In the genomic region with DNA sequence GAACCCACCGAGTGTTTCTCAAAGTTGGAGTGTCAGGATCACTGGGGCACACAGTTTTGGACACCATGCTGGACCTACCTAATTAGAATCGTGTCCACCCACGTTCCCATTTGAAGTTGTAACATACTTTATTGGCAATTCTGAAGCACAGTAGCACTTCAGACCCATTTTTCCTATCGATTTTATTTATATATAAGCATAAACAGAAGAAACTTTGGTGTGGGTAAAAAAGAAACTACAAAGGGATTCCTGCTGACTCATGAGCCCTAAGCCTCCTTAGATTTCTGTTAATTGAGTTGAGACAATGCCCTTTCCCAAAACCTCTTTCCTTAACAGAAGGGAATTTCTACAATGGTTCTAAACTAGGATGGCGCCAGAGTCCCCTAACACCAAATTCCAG, we compare ENCODE assay signal across 22 cellular contexts.
"Had no signal": no experiment of that assay in that cellular context is flagged by ENCODE, and none has a peak within 500 bp of the region (broad histone marks: within the 10 kb centered on the region; RNA-seq: fewer than 3 reads in every experiment).

No MANE protein-coding gene starts in this region.

- H3K9ac ChIP-seq: parathyroid adenoma had no signal

- H3K4me3 ChIP-seq: heart left ventricle, left ventricle myocardium inferior, tibial nerve, uterus had no signal

- FAIRE-seq: frontal cortex, TTC549 had no signal

- ATAC-seq: activated CD8-positive, alpha-beta T cell treated with anti-CD3 and anti-CD28 coated beads, Interleukin-2, amount 10 ng/mL, durations not matched to agents 7 days and 5 days; heart left ventricle; naive thymus-derived CD8-positive, alpha-beta T cell had no signal

- H3K36me3 ChIP-seq: brain microvascular endothelial cell, heart left ventricle, left ventricle myocardium inferior, neutrophil, tibial nerve, uterus had no signal

- H3K27ac ChIP-seq: brain microvascular endothelial cell, heart left ventricle, left ventricle myocardium inferior, neutrophil, parathyroid adenoma, tibial nerve, uterus had no signal

- H3K4me1 ChIP-seq: left ventricle myocardium inferior, parathyroid adenoma, tibial nerve, uterus had no signal

- H3K27me3 ChIP-seq: brain microvascular endothelial cell, heart left ventricle, neutrophil, tibial nerve, uterus had no signal

- H3K9me3 ChIP-seq: heart left ventricle, left ventricle myocardium inferior, neutrophil, tibial nerve, uterus had no signal

- DNase-seq: activated CD4-positive, alpha-beta T cell treated with anti-CD3 and anti-CD28 coated beads, Interleukin-2, amount 10 ng/mL, durations not matched to agents 24 days and 14 days; activated CD4-positive, CD25-positive, alpha-beta regulatory T cell; activated CD8-positive, alpha-beta memory T cell treated with anti-CD3 and anti-CD28 coated beads, Interleukin-2, amount 50 U/mL, for 48 hours; activated CD8-positive, alpha-beta T cell treated with anti-CD3 and anti-CD28 coated beads, Interleukin-2, amount 10 ng/mL, durations not matched to agents 7 days and 5 days; activated gamma-delta T cell treated with Interleukin-2 at 50 U/mL for 16 hours; amniotic stem cell; brain microvascular endothelial cell; cortex of kidney; effector CD8-positive, alpha-beta T cell; heart left ventricle; left ventricle myocardium inferior; naive thymus-derived CD8-positive, alpha-beta T cell; stimulated activated CD4-positive, alpha-beta T cell treated with anti-CD3 and anti-CD28 coated beads, Interleukin-15, amount 100 ng/mL, for 24 hours; stimulated activated CD4-positive, alpha-beta T cell treated with anti-CD3 and anti-CD28 coated beads, Interleukin-4, amount 100 ng/mL, for 24 hours; stimulated activated naive CD4-positive, alpha-beta T cell; T-helper 2 cell; uterus had no signal
